In genomic region chr19:39970674-39971379, GRCh38 we compare ENCODE assay signal across 1 cellular context.
A peak's percentile ranks its signal among the peaks of the same experiment; 100 is the strongest.
TF ChIP-seq lines count a peak whose summit lies in the region.

Gene PSMC4 (plus strand): TSS chr19:39971165. CDS start chr19:39971203, 38 bp downstream.

TF ChIP-seq in HepG2, 621 proteins besides CTCF, POLR2A, EP300 and RAD21 (continued from another document and continues in another):
- TF ChIP-seq ETS1 (CRISPR knock-in tag; IDR thresholded peaks at IDR 0.05) (no peak), MED13 (CRISPR knock-in tag; IDR thresholded peaks at IDR 0.05) (0 out of 2 replicates have a peak, but pooled peaks have one; percentile 63), NR3C1 (CRISPR knock-in tag; IDR thresholded peaks at IDR 0.05) (no peak), SNAI1 (CRISPR knock-in tag; IDR thresholded peaks at IDR 0.05; ENCODE audit: borderline replicate concordance) (no peak), ESRRA (CRISPR knock-in tag; IDR thresholded peaks at IDR 0.05; ENCODE audit: low read depth) (peak; percentile 77; the same call in 1 of the 2 replicates), NR2F2 (IDR thresholded peaks at IDR 0.05; ENCODE audit: borderline replicate concordance, low read depth) (no peak; the same call in 1 of the 2 replicates), ASH2L (IDR thresholded peaks at IDR 0.05; ENCODE audit: insufficient read length, low read depth, low read length) (peak; percentile 70), GATA4 (IDR thresholded peaks at IDR 0.05; ENCODE audit: borderline replicate concordance, low read depth) (no peak), ZNF292 (CRISPR knock-in tag; IDR thresholded peaks at IDR 0.05; ENCODE audit: borderline replicate concordance, low read depth) (peak; percentile 76), ZIK1 (CRISPR knock-in tag; IDR thresholded peaks at IDR 0.05; ENCODE audit: borderline replicate concordance, low read depth) (peak; percentile 61; the same call in 1 of the 2 replicates), AKNA (CRISPR knock-in tag; IDR thresholded peaks at IDR 0.05; ENCODE audit: borderline replicate concordance) (peak; percentile 31; the same call in 1 of the 2 replicates), MIXL1 (CRISPR knock-in tag; IDR thresholded peaks at IDR 0.05) (peak; percentile 92), KLF15 (CRISPR knock-in tag; IDR thresholded peaks at IDR 0.05; ENCODE audit: borderline replicate concordance) (0 out of 2 replicates have a peak, but pooled peaks have one; percentile 2), GTF3A (CRISPR knock-in tag; conservative IDR thresholded peaks at IDR 0.05) (no peak), TEAD2 (CRISPR knock-in tag; IDR thresholded peaks at IDR 0.05) (no peak), PPARG (CRISPR knock-in tag; conservative IDR thresholded peaks at IDR 0.05) (no peak; the same call in 1 of the 2 replicates), NFIB (CRISPR knock-in tag; IDR thresholded peaks at IDR 0.05; ENCODE audit: borderline replicate concordance) (no peak), NFYB (CRISPR knock-in tag; IDR thresholded peaks at IDR 0.05) (peak; percentile 76), PITX1 (CRISPR knock-in tag; IDR thresholded peaks at IDR 0.05) (peak; percentile 88), SP1 (IDR thresholded peaks at IDR 0.05) (no peak), SP1 (CRISPR knock-in tag; IDR thresholded peaks at IDR 0.05) (peak; percentile 87), ZNF234 (CRISPR knock-in tag; conservative IDR thresholded peaks at IDR 0.05) (no peak), ZNF530 (CRISPR knock-in tag; IDR thresholded peaks at IDR 0.05; ENCODE audit: low read depth) (no peak), HCFC1 (IDR thresholded peaks at IDR 0.05; ENCODE audit: low read depth, low read length) (peak; percentile 96), CBX5 (CRISPR knock-in tag; IDR thresholded peaks at IDR 0.05; ENCODE audit: borderline replicate concordance) (peak; percentile 92; the same call in 1 of the 2 replicates), HDAC6 (IDR thresholded peaks at IDR 0.05; ENCODE audit: low read depth, low read length) (no peak), ZNF431 (CRISPR knock-in tag; IDR thresholded peaks at IDR 0.05; ENCODE audit: borderline replicate concordance, low read depth) (no peak; the same call in 1 of the 2 replicates), TBX3 (IDR thresholded peaks at IDR 0.05; ENCODE audit: borderline replicate concordance) (no peak), TEF (CRISPR knock-in tag; IDR thresholded peaks at IDR 0.05) (0 out of 2 replicates have a peak, but pooled peaks have one; percentile 16), ZBTB7B (CRISPR knock-in tag; IDR thresholded peaks at IDR 0.05) (peak; percentile 41; the same call in 1 of the 2 replicates), CREB1 (IDR thresholded peaks at IDR 0.05) (peak; percentile 92), CREB1 (CRISPR knock-in tag; IDR thresholded peaks at IDR 0.05) (peak; percentile 99), RFXANK (CRISPR knock-in tag; IDR thresholded peaks at IDR 0.05) (0 out of 2 replicates have a peak, but pooled peaks have one; percentile 32), FOXJ3 (CRISPR knock-in tag; IDR thresholded peaks at IDR 0.05; ENCODE audit: borderline replicate concordance) (peak; percentile 53; the same call in 1 of the 2 replicates)
- TF ChIP-seq, protein P1, sequence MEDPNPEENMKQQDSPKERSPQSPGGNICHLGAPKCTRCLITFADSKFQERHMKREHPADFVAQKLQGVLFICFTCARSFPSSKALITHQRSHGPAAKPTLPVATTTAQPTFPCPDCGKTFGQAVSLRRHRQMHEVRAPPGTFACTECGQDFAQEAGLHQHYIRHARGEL (CRISPR knock-in tag; IDR thresholded peaks at IDR 0.05): no peak
- TF ChIP-seq, protein P2, sequence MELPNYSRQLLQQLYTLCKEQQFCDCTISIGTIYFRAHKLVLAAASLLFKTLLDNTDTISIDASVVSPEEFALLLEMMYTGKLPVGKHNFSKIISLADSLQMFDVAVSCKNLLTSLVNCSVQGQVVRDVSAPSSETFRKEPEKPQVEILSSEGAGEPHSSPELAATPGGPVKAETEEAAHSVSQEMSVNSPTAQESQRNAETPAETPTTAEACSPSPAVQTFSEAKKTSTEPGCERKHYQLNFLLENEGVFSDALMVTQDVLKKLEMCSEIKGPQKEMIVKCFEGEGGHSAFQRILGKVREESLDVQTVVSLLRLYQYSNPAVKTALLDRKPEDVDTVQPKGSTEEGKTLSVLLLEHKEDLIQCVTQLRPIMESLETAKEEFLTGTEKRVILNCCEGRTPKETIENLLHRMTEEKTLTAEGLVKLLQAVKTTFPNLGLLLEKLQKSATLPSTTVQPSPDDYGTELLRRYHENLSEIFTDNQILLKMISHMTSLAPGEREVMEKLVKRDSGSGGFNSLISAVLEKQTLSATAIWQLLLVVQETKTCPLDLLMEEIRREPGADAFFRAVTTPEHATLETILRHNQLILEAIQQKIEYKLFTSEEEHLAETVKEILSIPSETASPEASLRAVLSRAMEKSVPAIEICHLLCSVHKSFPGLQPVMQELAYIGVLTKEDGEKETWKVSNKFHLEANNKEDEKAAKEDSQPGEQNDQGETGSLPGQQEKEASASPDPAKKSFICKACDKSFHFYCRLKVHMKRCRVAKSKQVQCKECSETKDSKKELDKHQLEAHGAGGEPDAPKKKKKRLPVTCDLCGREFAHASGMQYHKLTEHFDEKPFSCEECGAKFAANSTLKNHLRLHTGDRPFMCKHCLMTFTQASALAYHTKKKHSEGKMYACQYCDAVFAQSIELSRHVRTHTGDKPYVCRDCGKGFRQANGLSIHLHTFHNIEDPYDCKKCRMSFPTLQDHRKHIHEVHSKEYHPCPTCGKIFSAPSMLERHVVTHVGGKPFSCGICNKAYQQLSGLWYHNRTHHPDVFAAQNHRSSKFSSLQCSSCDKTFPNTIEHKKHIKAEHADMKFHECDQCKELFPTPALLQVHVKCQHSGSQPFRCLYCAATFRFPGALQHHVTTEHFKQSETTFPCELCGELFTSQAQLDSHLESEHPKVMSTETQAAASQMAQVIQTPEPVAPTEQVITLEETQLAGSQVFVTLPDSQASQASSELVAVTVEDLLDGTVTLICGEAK (IDR thresholded peaks at IDR 0.05): peak; percentile 79
- TF ChIP-seq, protein P2 (CRISPR knock-in tag; IDR thresholded peaks at IDR 0.05): peak; percentile 13
- TF ChIP-seq, protein P3, sequence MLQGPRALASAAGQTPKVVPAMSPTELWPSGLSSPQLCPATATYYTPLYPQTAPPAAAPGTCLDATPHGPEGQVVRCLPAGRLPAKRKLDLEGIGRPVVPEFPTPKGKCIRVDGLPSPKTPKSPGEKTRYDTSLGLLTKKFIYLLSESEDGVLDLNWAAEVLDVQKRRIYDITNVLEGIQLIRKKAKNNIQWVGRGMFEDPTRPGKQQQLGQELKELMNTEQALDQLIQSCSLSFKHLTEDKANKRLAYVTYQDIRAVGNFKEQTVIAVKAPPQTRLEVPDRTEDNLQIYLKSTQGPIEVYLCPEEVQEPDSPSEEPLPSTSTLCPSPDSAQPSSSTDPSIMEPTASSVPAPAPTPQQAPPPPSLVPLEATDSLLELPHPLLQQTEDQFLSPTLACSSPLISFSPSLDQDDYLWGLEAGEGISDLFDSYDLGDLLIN (CRISPR knock-in tag; IDR thresholded peaks at IDR 0.05; ENCODE audit: borderline replicate concordance): no peak; the same call in 1 of the 2 replicates
- TF ChIP-seq, protein P4, sequence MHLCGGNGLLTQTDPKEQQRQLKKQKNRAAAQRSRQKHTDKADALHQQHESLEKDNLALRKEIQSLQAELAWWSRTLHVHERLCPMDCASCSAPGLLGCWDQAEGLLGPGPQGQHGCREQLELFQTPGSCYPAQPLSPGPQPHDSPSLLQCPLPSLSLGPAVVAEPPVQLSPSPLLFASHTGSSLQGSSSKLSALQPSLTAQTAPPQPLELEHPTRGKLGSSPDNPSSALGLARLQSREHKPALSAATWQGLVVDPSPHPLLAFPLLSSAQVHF (CRISPR knock-in tag; IDR thresholded peaks at IDR 0.05): no peak
- TF ChIP-seq, protein P5, sequence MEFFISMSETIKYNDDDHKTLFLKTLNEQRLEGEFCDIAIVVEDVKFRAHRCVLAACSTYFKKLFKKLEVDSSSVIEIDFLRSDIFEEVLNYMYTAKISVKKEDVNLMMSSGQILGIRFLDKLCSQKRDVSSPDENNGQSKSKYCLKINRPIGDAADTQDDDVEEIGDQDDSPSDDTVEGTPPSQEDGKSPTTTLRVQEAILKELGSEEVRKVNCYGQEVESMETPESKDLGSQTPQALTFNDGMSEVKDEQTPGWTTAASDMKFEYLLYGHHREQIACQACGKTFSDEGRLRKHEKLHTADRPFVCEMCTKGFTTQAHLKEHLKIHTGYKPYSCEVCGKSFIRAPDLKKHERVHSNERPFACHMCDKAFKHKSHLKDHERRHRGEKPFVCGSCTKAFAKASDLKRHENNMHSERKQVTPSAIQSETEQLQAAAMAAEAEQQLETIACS (CRISPR knock-in tag; IDR thresholded peaks at IDR 0.05): peak; percentile 61
- TF ChIP-seq, protein P6, sequence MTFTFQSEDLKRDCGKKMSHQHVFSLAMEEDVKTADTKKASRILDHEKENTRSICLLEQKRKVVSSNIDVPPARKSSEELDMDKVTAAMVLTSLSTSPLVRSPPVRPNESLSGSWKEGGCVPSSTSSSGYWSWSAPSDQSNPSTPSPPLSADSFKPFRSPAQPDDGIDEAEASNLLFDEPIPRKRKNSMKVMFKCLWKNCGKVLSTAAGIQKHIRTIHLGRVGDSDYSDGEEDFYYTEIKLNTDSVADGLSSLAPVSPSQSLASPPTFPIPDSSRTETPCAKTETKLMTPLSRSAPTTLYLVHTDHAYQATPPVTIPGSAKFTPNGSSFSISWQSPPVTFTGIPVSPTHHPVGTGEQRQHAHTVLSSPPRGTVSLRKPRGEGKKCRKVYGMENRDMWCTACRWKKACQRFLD (CRISPR knock-in tag; IDR thresholded peaks at IDR 0.05; ENCODE audit: borderline replicate concordance): peak; percentile 81; the same call in 1 of the 2 replicates
